In genomic region chr2:7919510-7919909, GRCh38 we compare ENCODE assay signal across 24 cellular contexts.
DNase-seq lines count a peak whose midpoint lies in the region; ATAC-seq, FAIRE-seq and TF ChIP-seq lines count a peak whose summit lies in the region.
"Had no signal": no experiment of that assay in that cellular context is flagged by ENCODE, and none has a peak within 500 bp of the region (broad histone marks: within the 10 kb centered on the region; RNA-seq: fewer than 3 reads in every experiment).

No MANE protein-coding gene starts in this region.

- H3K4me2 ChIP-seq in neuronal stem cell (ENCODE audit: insufficient read depth, low read length, poor library complexity, severe bottlenecking) = no peak overlapping the region

- H4K8ac ChIP-seq in neuronal stem cell (ENCODE audit: low read depth, low read length) = no peak overlapping the region

- H2BK15ac ChIP-seq in neuronal stem cell (ENCODE audit: low read length) = no peak overlapping the region

- H3K4me3 ChIP-seq in WERI-Rb-1 (ENCODE audit: low read depth, low read length) (no peak overlapping the region), neuronal stem cell (ENCODE audit: low read length in 2 of 2) (no peak overlapping the region), vagina (no peak overlapping the region)

- no peak for TF ChIP-seq CTCF in WERI-Rb-1 (IDR thresholded peaks at IDR 0.05; ENCODE audit: low read depth, low read length)
- no peak for TF ChIP-seq CTCF in vagina (IDR thresholded peaks at IDR 0.05)

- no peak overlapping the region for H3K23ac ChIP-seq in neuronal stem cell (ENCODE audit: low read depth, low read length, poor library complexity)

- peak overlapping the region; percentile 65 for H3K18ac ChIP-seq in neuronal stem cell (ENCODE audit: low read length)

- H3K79me1 ChIP-seq in neuronal stem cell (ENCODE audit: low read depth, low read length) = no peaks in the 10 kb centered on the region

- H3K27me3 ChIP-seq in WERI-Rb-1 (ENCODE audit: insufficient read depth, low read depth, severe bottlenecking) (no peaks in the 10 kb centered on the region), neuronal stem cell (ENCODE audit: control insufficient read depth in 3 of 3, insufficient read depth in 3 of 3, low read depth in 1 of 3, low read length in 3 of 3) (no peaks in the 10 kb centered on the region), vagina (no peaks in the 10 kb centered on the region)

- H3K9me3 ChIP-seq in WERI-Rb-1 (ENCODE audit: severe bottlenecking) (peaks cover 3% of the 10 kb centered on the region), neuronal stem cell (replicated peaks in 1 of 2; ENCODE audit: control insufficient read depth in 2 of 2, insufficient read depth in 1 of 2, low read depth in 1 of 2, low read length in 2 of 2) (peaks cover 0 to 2% of the 10 kb centered on the region in 2 donors), vagina (no peaks in the 10 kb centered on the region)

- no peak overlapping the region for H2BK12ac ChIP-seq in neuronal stem cell (ENCODE audit: low read length)

- no peak overlapping the region for H3K9ac ChIP-seq in neuronal stem cell (ENCODE audit: low read depth, low read length, poor library complexity)

- no peak for ATAC-seq in esophagus mucosa

- TF ChIP-seq POLR2A in H54 (IDR thresholded peaks at IDR 0.05; ENCODE audit: low read depth, low read length) = no peak
- no peak for TF ChIP-seq POLR2A in vagina (IDR thresholded peaks at IDR 0.05)
- TF ChIP-seq POLR2A in erythroblast (IDR thresholded peaks at IDR 0.05; ENCODE audit: low read length) = no peak

- intact Hi-C loops in vagina (cut with DNase I) = no loop called here

- no peak for FAIRE-seq in H54 (lab: Jason Lieb, UNC)
- FAIRE-seq: D721Med, GM12892 had no signal

- H3K27ac ChIP-seq in WERI-Rb-1 = no peak overlapping the region
- H3K27ac ChIP-seq in neuronal stem cell (replicated peaks; ENCODE audit: low read length) = no peak overlapping the region
- no peak overlapping the region for H3K27ac ChIP-seq in vagina
- H3K27ac ChIP-seq: RWPE1 had no signal

- H2AK5ac ChIP-seq in neuronal stem cell (ENCODE audit: low read depth, low read length) = no peak overlapping the region

- WGBS in neuronal stem cell (ENCODE audit: extremely low coverage in 2 of 2, insufficient read length in 2 of 2, insufficient replicate concordance in 1 of 2), 2 donors = no CpG with 5 or more reads among the region's 8 CpGs

- no peak overlapping the region for H2BK120ac ChIP-seq in neuronal stem cell (ENCODE audit: low read depth, low read length)

- H3K4ac ChIP-seq in neuronal stem cell (ENCODE audit: low read length) = no peak overlapping the region

- H3K4me1 ChIP-seq in neuronal stem cell (ENCODE audit: control insufficient read depth in 2 of 2, insufficient read depth in 1 of 2, low read depth in 1 of 2, low read length in 2 of 2) (peaks cover 0 to 1% of the 10 kb centered on the region in 2 donors), vagina (no peaks in the 10 kb centered on the region)

- H3K36me3 ChIP-seq in WERI-Rb-1 (no peaks in the 10 kb centered on the region), neuronal stem cell (replicated peaks in 1 of 2; ENCODE audit: control insufficient read depth in 2 of 2, insufficient read depth in 2 of 2, low read length in 2 of 2) (no peaks in the 10 kb centered on the region), vagina (no peaks in the 10 kb centered on the region)

- DNase-seq in DMS79 treated with DMSO at 0.1 percent for 48 hours (lab: John Stamatoyannopoulos, UW) (peak; percentile 23), DMS79 (lab: John Stamatoyannopoulos, UW) (no peak), H54 (ENCODE audit: insufficient read length, low spot score) (peak; percentile 5), WERI-Rb-1 (peak; percentile 22), neuronal stem cell (ENCODE audit: low spot score) (no peak), vagina (ENCODE audit: extremely low spot score in 2 of 2) (no peak), erythroblast (lab: John Stamatoyannopoulos, UW) (no peak)
- DNase-seq: 8988T, ACHN, H7, KBM-7, MV-4-11, NCI-H1105 treated with DMSO at 0.1 percent for 48 hours, NCI-H2029 treated with DMSO at 0.1 percent for 48 hours, NCI-H2171, NCI-H226, NCI-H524, NCI-H748 treated with DMSO at 0.1 percent for 48 hours, SHP77, T-helper 1 cell had no signal

- H4K91ac ChIP-seq in neuronal stem cell (ENCODE audit: low read depth, low read length, poor library complexity) = no peak overlapping the region

- no peak overlapping the region for H2AFZ ChIP-seq in neuronal stem cell (ENCODE audit: low read length)

- no peak overlapping the region for H2BK5ac ChIP-seq in neuronal stem cell (ENCODE audit: low read length)

- H3K14ac ChIP-seq in neuronal stem cell (ENCODE audit: low read length) = no peak overlapping the region

Comparison
In these comparisons a context has a peak if more than half of its experiments do, and no peak if none do; other contexts are left out.
1. DNase-seq: peak in DMS79 treated with DMSO at 0.1 percent for 48 hours (single experiment), H54 (single experiment) and WERI-Rb-1 (single experiment); none in DMS79 (single experiment), neuronal stem cell (single experiment), vagina (0 of 2) and erythroblast (0 of 2).